In genomic region chr1:72915581-72915980, GRCh38 we compare ENCODE assay signal across 1 cellular context.
TF ChIP-seq lines count a peak whose summit lies in the region.

No MANE protein-coding gene starts in this region.

TF ChIP-seq in GM23338, 12 proteins besides CTCF, POLR2A, EP300 and RAD21 (continued from another document):
- TF ChIP-seq, protein P1, sequence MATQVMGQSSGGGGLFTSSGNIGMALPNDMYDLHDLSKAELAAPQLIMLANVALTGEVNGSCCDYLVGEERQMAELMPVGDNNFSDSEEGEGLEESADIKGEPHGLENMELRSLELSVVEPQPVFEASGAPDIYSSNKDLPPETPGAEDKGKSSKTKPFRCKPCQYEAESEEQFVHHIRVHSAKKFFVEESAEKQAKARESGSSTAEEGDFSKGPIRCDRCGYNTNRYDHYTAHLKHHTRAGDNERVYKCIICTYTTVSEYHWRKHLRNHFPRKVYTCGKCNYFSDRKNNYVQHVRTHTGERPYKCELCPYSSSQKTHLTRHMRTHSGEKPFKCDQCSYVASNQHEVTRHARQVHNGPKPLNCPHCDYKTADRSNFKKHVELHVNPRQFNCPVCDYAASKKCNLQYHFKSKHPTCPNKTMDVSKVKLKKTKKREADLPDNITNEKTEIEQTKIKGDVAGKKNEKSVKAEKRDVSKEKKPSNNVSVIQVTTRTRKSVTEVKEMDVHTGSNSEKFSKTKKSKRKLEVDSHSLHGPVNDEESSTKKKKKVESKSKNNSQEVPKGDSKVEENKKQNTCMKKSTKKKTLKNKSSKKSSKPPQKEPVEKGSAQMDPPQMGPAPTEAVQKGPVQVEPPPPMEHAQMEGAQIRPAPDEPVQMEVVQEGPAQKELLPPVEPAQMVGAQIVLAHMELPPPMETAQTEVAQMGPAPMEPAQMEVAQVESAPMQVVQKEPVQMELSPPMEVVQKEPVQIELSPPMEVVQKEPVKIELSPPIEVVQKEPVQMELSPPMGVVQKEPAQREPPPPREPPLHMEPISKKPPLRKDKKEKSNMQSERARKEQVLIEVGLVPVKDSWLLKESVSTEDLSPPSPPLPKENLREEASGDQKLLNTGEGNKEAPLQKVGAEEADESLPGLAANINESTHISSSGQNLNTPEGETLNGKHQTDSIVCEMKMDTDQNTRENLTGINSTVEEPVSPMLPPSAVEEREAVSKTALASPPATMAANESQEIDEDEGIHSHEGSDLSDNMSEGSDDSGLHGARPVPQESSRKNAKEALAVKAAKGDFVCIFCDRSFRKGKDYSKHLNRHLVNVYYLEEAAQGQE (IDR thresholded peaks at IDR 0.05; ENCODE audit: unreplicated experiment) = no peak
- no peak for TF ChIP-seq ZNF331 (CRISPR knock-in tag; IDR thresholded peaks at IDR 0.05; ENCODE audit: low read depth)
- TF ChIP-seq JUNB (IDR thresholded peaks at IDR 0.05; ENCODE audit: unreplicated experiment) = no peak
- no peak for TF ChIP-seq EZH2phosphoT487 (IDR thresholded peaks at IDR 0.05; ENCODE audit: unreplicated experiment)
- TF ChIP-seq POLR2AphosphoS5 (IDR thresholded peaks at IDR 0.05; ENCODE audit: low read depth) = no peak
- no peak for TF ChIP-seq NANOG (IDR thresholded peaks at IDR 0.05; ENCODE audit: borderline replicate concordance)
- TF ChIP-seq, protein P2, sequence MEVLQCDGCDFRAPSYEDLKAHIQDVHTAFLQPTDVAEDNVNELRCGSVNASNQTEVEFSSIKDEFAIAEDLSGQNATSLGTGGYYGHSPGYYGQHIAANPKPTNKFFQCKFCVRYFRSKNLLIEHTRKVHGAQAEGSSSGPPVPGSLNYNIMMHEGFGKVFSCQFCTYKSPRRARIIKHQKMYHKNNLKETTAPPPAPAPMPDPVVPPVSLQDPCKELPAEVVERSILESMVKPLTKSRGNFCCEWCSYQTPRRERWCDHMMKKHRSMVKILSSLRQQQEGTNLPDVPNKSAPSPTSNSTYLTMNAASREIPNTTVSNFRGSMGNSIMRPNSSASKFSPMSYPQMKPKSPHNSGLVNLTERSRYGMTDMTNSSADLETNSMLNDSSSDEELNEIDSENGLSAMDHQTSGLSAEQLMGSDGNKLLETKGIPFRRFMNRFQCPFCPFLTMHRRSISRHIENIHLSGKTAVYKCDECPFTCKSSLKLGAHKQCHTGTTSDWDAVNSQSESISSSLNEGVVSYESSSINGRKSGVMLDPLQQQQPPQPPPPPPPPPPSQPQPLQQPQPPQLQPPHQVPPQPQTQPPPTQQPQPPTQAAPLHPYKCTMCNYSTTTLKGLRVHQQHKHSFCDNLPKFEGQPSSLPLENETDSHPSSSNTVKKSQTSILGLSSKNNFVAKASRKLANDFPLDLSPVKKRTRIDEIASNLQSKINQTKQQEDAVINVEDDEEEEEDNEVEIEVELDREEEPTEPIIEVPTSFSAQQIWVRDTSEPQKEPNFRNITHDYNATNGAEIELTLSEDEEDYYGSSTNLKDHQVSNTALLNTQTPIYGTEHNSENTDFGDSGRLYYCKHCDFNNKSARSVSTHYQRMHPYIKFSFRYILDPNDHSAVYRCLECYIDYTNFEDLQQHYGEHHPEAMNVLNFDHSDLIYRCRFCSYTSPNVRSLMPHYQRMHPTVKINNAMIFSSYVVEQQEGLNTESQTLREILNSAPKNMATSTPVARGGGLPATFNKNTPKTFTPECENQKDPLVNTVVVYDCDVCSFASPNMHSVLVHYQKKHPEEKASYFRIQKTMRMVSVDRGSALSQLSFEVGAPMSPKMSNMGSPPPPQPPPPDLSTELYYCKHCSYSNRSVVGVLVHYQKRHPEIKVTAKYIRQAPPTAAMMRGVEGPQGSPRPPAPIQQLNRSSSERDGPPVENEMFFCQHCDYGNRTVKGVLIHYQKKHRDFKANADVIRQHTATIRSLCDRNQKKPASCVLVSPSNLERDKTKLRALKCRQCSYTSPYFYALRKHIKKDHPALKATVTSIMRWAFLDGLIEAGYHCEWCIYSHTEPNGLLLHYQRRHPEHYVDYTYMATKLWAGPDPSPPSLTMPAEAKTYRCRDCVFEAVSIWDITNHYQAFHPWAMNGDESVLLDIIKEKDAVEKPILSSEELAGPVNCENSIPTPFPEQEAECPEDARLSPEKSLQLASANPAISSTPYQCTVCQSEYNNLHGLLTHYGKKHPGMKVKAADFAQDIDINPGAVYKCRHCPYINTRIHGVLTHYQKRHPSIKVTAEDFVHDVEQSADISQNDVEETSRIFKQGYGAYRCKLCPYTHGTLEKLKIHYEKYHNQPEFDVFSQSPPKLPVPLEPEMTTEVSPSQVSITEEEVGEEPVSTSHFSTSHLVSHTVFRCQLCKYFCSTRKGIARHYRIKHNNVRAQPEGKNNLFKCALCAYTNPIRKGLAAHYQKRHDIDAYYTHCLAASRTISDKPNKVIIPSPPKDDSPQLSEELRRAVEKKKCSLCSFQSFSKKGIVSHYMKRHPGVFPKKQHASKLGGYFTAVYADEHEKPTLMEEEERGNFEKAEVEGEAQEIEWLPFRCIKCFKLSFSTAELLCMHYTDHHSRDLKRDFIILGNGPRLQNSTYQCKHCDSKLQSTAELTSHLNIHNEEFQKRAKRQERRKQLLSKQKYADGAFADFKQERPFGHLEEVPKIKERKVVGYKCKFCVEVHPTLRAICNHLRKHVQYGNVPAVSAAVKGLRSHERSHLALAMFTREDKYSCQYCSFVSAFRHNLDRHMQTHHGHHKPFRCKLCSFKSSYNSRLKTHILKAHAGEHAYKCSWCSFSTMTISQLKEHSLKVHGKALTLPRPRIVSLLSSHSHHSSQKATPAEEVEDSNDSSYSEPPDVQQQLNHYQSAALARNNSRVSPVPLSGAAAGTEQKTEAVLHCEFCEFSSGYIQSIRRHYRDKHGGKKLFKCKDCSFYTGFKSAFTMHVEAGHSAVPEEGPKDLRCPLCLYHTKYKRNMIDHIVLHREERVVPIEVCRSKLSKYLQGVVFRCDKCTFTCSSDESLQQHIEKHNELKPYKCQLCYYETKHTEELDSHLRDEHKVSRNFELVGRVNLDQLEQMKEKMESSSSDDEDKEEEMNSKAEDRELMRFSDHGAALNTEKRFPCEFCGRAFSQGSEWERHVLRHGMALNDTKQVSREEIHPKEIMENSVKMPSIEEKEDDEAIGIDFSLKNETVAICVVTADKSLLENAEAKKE (CRISPR knock-in tag; IDR thresholded peaks at IDR 0.05) = no peak
